1 cellular context compared by ENCODE assay signal in genomic region chr3:45226206-45226915, GRCh38.
TF ChIP-seq lines count a peak whose summit lies in the region.

TMEM158 (minus strand) TSS chr3:45226287; CDS start chr3:45226027, 260 bp downstream.

TF ChIP-seq in H1, 55 proteins besides CTCF, POLR2A, EP300 and RAD21 (continued from another document):
- TF ChIP-seq EGR1 (IDR thresholded peaks at IDR 0.05; ENCODE audit: borderline replicate concordance, low read depth, low read length): peak; percentile 68
- 0 out of 2 replicates have a peak, but pooled peaks have one; percentile 36 for TF ChIP-seq PHF8 (conservative IDR thresholded peaks at IDR 0.05; ENCODE audit: low read depth, low read length)
- no peak for TF ChIP-seq SIRT6 (IDR thresholded peaks at IDR 0.05; ENCODE audit: low read length)
- no peak for TF ChIP-seq MAX (IDR thresholded peaks at IDR 0.05)
- TF ChIP-seq TCF12 (IDR thresholded peaks at IDR 0.05; ENCODE audit: low read depth, low read length): no peak
